Comparison of ENCODE assay signal across 4 cellular contexts in the genomic region with DNA sequence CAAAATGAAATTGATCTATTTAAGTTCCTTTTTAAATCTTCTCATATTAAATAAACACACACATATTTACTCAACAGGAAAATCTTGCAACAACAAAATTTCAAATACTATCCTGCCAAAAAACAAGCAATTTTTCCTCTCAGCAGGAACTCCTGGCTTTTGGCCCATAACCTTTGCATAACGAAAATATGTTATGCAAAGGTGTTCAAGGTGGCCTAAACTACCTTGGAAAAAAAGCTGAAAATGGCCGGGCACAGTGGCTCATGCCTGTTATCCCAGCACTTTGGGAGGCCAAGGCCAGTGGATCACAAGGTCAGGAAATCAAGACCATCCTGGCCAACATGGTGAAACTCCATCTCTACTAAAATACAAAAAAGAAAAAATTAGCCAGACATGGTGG.
DNase-seq lines count a peak whose midpoint lies in the region.
"Not testable (repeated sequence)": the region's sequence is repeated elsewhere in the genome, so short reads cannot be mapped to it uniquely, and the experiment has no call there.

No MANE protein-coding gene starts in this region.

- in situ Hi-C loops in G401 (cut with HindIII; ENCODE audit: low sequenced_read_pairs): not testable (repeated sequence)

- DNase-seq in G401 (ENCODE audit: low spot score) (peak; percentile 61), NCI-H526 (lab: John Stamatoyannopoulos, UW) (peak; percentile 23 to 44), cerebellar cortex (ENCODE audit: low spot score) (peak; percentile 53), cerebellum (ENCODE audit: low spot score) (peak; percentile 4)

Comparison
In these comparisons a context has a peak if more than half of its experiments do, and no peak if none do; other contexts are left out.
1. Peak in every context shown above with its lines: DNase-seq.
2. DNase-seq: peak in every context shown above with its lines; median percentile 61 in G401; 53 in cerebellar cortex; 34 in NCI-H526; 4 in cerebellum.